Comparison of ENCODE assay signal across 21 cellular contexts in the genomic region with DNA sequence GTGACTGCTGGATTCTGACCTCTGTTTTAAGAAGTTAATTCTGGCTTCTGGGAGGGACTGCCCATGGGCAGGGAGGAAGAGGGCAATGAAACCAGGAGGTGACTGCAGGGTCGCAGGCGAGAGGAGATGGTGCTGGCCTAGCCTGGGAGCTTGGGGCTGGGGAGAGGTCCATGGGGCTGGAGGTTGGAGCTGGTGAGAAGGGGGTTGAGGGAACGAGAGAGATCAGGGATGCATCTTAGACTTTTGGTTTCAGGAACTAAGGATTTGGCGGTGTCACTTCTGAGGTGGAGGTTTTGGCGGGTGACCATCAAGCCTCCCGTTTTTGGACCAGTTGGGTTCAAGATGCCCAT.
DNase-seq lines count a peak whose midpoint lies in the region; ATAC-seq and TF ChIP-seq lines count a peak whose summit lies in the region.
"Had no signal": no experiment of that assay in that cellular context is flagged by ENCODE, and none has a peak within 500 bp of the region (broad histone marks: within the 10 kb centered on the region; RNA-seq: fewer than 3 reads in every experiment).

No MANE protein-coding gene starts in this region.

- no peak overlapping the region for H3K27ac ChIP-seq in right cardiac atrium (ENCODE audit: low read length)
- peak overlapping the region; percentile 21 to 52 for H3K27ac ChIP-seq in prostate gland
- H3K27ac ChIP-seq in vagina, result peak overlapping the region; percentile 70
- H3K27ac ChIP-seq: C4-2B, epithelial cell of prostate had no signal

- peaks cover 5% of the 10 kb centered on the region for H3K36me3 Mint-ChIP-seq in glutamatergic neuron (ENCODE audit: unreplicated experiment)
- H3K36me3 Mint-ChIP-seq: naive thymus-derived CD8-positive, alpha-beta T cell had no signal

- ATAC-seq in right cardiac atrium (no peak), HG02610 (IDR thresholded peaks at IDR 0.05; ENCODE audit: unreplicated experiment) (no peak)
- ATAC-seq: activated T-cell treated with anti-CD3 and anti-CD28 coated beads, Interleukin-2, amount 50 U/mL, for 72 hours; naive thymus-derived CD8-positive, alpha-beta T cell; SK-N-SH treated with all-trans-retinoic acid at 6 μM for 48 hours had no signal

- TF ChIP-seq CTCF in glutamatergic neuron (IDR thresholded peaks at IDR 0.05; ENCODE audit: partially characterized antibody, unreplicated experiment) (no peak), prostate gland (IDR thresholded peaks at IDR 0.05) (no peak), vagina (IDR thresholded peaks at IDR 0.05) (no peak)

- H3K36me3 ChIP-seq in prostate gland, result no peaks in the 10 kb centered on the region
- no peaks in the 10 kb centered on the region for H3K36me3 ChIP-seq in vagina

- H3K9me3 ChIP-seq in right cardiac atrium (ENCODE audit: control insufficient read depth, low read length) (no peaks in the 10 kb centered on the region), prostate gland (no peaks in the 10 kb centered on the region), vagina (no peaks in the 10 kb centered on the region)

- H3K4me3 ChIP-seq in right cardiac atrium (ENCODE audit: low read length) (no peak overlapping the region), prostate gland (no peak overlapping the region), vagina (no peak overlapping the region)

- H3K27ac Mint-ChIP-seq in glutamatergic neuron (ENCODE audit: unreplicated experiment), result peak overlapping the region; percentile 83
- H3K27ac Mint-ChIP-seq: activated T-cell treated with anti-CD3 and anti-CD28 coated beads, Interleukin-2, amount 50 U/mL, for 72 hours had no signal

- H3K4me1 ChIP-seq in right cardiac atrium (ENCODE audit: control insufficient read depth, insufficient read depth, low read length), result peaks cover 6% of the 10 kb centered on the region
- H3K4me1 ChIP-seq in prostate gland (replicated peaks), result peaks cover 4% of the 10 kb centered on the region
- H3K4me1 ChIP-seq in vagina, result peaks cover 23% of the 10 kb centered on the region

- TF ChIP-seq POLR2A in prostate gland (IDR thresholded peaks at IDR 0.05), result no peak
- TF ChIP-seq POLR2A in vagina (IDR thresholded peaks at IDR 0.05), result no peak

- H3K27me3 Mint-ChIP-seq in glutamatergic neuron (ENCODE audit: unreplicated experiment), result peaks cover 3% of the 10 kb centered on the region
- H3K27me3 Mint-ChIP-seq: naive thymus-derived CD8-positive, alpha-beta T cell had no signal

- intact Hi-C loops in right cardiac atrium (cut with DNase I) (no loop called here), cardiac septum (cut with DNase I) (no loop called here), prostate gland (cut with DNase I) (no loop called here), vagina (cut with DNase I) (no loop called here)

- H3K9me3 Mint-ChIP-seq in glutamatergic neuron (ENCODE audit: unreplicated experiment), result peaks cover 10% of the 10 kb centered on the region
- H3K9me3 Mint-ChIP-seq: activated T-cell treated with anti-CD3 and anti-CD28 coated beads, Interleukin-2, amount 50 U/mL, for 72 hours; naive thymus-derived CD8-positive, alpha-beta T cell had no signal

- peak in 2 of 3 donors; percentile 16 to 18 for DNase-seq in right cardiac atrium
- DNase-seq in cardiac septum (ENCODE audit: low spot score), result no peak
- DNase-seq in glutamatergic neuron, result no peak
- DNase-seq in prostate gland (ENCODE audit: low spot score), result no peak
- DNase-seq in vagina (ENCODE audit: extremely low spot score in 2 of 2), result no peak
- DNase-seq in stimulated activated CD8-positive, alpha-beta memory T cell treated with anti-CD3 and anti-CD28 coated beads, Interleukin-4, amount 100 ng/mL, for 48 hours, result no peak
- DNase-seq in GF-D8 (lab: John Stamatoyannopoulos, UW), result no peak
- DNase-seq: activated CD4-positive, alpha-beta T cell treated with anti-CD3 and anti-CD28 coated beads for 1 hour; activated T-cell treated with anti-CD3 and anti-CD28 coated beads, Interleukin-2, amount 50 U/mL, for 72 hours; DMS153; mammary epithelial cell; MM.1S; naive thymus-derived CD8-positive, alpha-beta T cell; NCI-H1436; NCI-H524; RPMI8226; T-helper 9 cell had no signal

- peak overlapping the region; percentile 69 for H3K4me3 Mint-ChIP-seq in glutamatergic neuron (ENCODE audit: unreplicated experiment)
- H3K4me3 Mint-ChIP-seq: activated T-cell treated with anti-CD3 and anti-CD28 coated beads, Interleukin-2, amount 50 U/mL, for 72 hours; naive thymus-derived CD8-positive, alpha-beta T cell had no signal

- 87% methylated on average over 6 of the region's 6 CpGs for WGBS in right cardiac atrium
- 86% methylated on average over 6 of the region's 6 CpGs for WGBS in prostate gland

- H3K4me1 Mint-ChIP-seq in glutamatergic neuron (ENCODE audit: low read depth, unreplicated experiment), result peaks cover 58% of the 10 kb centered on the region

- H3K27me3 ChIP-seq in right cardiac atrium (ENCODE audit: control insufficient read depth, insufficient read depth) (no peaks in the 10 kb centered on the region), prostate gland (replicated peaks; ENCODE audit: insufficient read depth) (no peaks in the 10 kb centered on the region), vagina (no peaks in the 10 kb centered on the region)

Comparison
In these comparisons a context has a peak if more than half of its experiments do, and no peak if none do; other contexts are left out.
1. DNase-seq: peak in right cardiac atrium (2 of 3); none in cardiac septum (single experiment), glutamatergic neuron (single experiment), prostate gland (single experiment), vagina (0 of 2), stimulated activated CD8-positive, alpha-beta memory T cell treated with anti-CD3 and anti-CD28 coated beads, Interleukin-4, amount 100 ng/mL, for 48 hours (single experiment) and GF-D8 (single experiment).